Comparison of ENCODE assay signal across 12 cellular contexts in the genomic region with DNA sequence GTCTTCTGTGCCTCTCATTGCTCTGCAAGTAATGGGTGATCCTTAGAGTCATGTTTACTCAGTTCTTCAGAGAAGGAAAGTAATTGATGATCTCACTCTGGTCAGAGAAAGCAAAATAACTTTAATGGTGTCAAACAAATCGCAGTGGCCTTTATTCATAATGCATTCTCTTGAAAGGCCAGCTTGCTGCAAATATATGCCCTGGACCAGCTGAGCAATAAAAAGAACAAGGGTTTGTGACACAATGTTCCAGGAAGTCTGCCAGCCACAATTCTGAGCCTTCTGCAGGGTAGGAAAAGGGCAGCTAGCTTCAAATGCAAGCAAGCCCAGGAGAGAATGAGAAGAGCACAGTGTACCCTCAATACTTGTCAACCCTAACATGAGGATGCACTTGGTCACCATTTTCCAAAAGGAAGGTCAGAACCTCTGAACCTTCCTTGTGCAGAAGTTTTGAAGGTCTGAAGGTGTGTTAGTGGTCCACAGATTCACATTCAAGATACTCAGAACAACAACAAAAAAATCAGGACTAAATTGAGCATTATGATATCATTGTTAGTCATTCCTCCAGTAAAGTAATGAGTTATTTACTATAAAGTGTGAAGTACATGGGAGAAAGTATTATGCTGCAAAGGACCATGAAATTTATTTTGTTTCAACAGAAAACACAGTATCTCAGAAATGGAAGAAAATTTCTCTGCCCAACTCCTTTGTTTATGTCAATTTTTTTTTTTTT.
DNase-seq lines count a peak whose midpoint lies in the region; ATAC-seq and TF ChIP-seq lines count a peak whose summit lies in the region.
"Had no signal": no experiment of that assay in that cellular context is flagged by ENCODE, and none has a peak within 500 bp of the region (broad histone marks: within the 10 kb centered on the region; RNA-seq: fewer than 3 reads in every experiment).

No MANE protein-coding gene starts in this region.

- H3K27me3 ChIP-seq in esophagus squamous epithelium: no peaks in the 10 kb centered on the region
- H3K27me3 ChIP-seq in muscle layer of duodenum (ENCODE audit: low read depth, low read length): no peaks in the 10 kb centered on the region

- POLR2A ChIA-PET in naive thymus-derived CD8-positive, alpha-beta T cell (lab: Charles Lee): no interaction called here

- H3K4me3 ChIP-seq in esophagus squamous epithelium (no peak overlapping the region), muscle layer of duodenum (ENCODE audit: low read depth in 1 of 2, low read length in 2 of 2) (no peak overlapping the region)

- no peak overlapping the region for H3K27ac Mint-ChIP-seq in naive thymus-derived CD8-positive, alpha-beta T cell
- no peak overlapping the region for H3K27ac Mint-ChIP-seq in glutamatergic neuron (ENCODE audit: unreplicated experiment)

- H3K9me3 ChIP-seq in esophagus squamous epithelium: no peaks in the 10 kb centered on the region
- no peaks in the 10 kb centered on the region for H3K9me3 ChIP-seq in muscle layer of duodenum (ENCODE audit: control insufficient read depth in 1 of 2, low read length in 2 of 2)

- H3K27ac ChIP-seq in esophagus squamous epithelium: peak overlapping the region; percentile 1 to 52 (median 20)
- H3K27ac ChIP-seq in muscle layer of duodenum (ENCODE audit: low read length): peak overlapping the region; percentile 60

- no peaks in the 10 kb centered on the region for H3K4me1 Mint-ChIP-seq in naive thymus-derived CD8-positive, alpha-beta T cell
- no peaks in the 10 kb centered on the region for H3K4me1 Mint-ChIP-seq in glutamatergic neuron (ENCODE audit: low read depth, unreplicated experiment)

- peaks cover 0 to 2% (median 0%) of the 10 kb centered on the region in 5 donors for H3K27me3 Mint-ChIP-seq in naive thymus-derived CD8-positive, alpha-beta T cell
- no peaks in the 10 kb centered on the region for H3K27me3 Mint-ChIP-seq in glutamatergic neuron (ENCODE audit: unreplicated experiment)

- intact Hi-C loops in Right ventricle myocardium inferior (cut with DNase I): no loop called here
- intact Hi-C loops in cardiac septum (cut with DNase I): no loop called here
- intact Hi-C loops in esophagus squamous epithelium (cut with DNase I): no loop called here

- TF ChIP-seq CTCF in esophagus squamous epithelium (IDR thresholded peaks at IDR 0.05): no peak
- TF ChIP-seq CTCF in glutamatergic neuron (IDR thresholded peaks at IDR 0.05; ENCODE audit: partially characterized antibody, unreplicated experiment): no peak

- no peaks in the 10 kb centered on the region for H3K36me3 Mint-ChIP-seq in naive thymus-derived CD8-positive, alpha-beta T cell
- H3K36me3 Mint-ChIP-seq in glutamatergic neuron (ENCODE audit: unreplicated experiment): peaks cover 7% of the 10 kb centered on the region

- no peak overlapping the region for H3K4me3 Mint-ChIP-seq in naive thymus-derived CD8-positive, alpha-beta T cell
- no peak overlapping the region for H3K4me3 Mint-ChIP-seq in glutamatergic neuron (ENCODE audit: unreplicated experiment)

- DNase-seq in Right ventricle myocardium inferior (ENCODE audit: missing footprints) (no peak), cardiac septum (ENCODE audit: low spot score) (no peak), esophagus squamous epithelium (lab: John Stamatoyannopoulos, UW) (no peak), SIG-M5 (lab: John Stamatoyannopoulos, UW) (no peak), glutamatergic neuron (no peak)
- DNase-seq in stimulated activated CD4-positive, alpha-beta T cell treated with anti-CD3 and anti-CD28 coated beads, Interleukin-2, amount 100 ng/mL, for 24 hours: no peak
- no peak for DNase-seq in naive thymus-derived CD8-positive, alpha-beta T cell
- DNase-seq: activated CD8-positive, alpha-beta memory T cell treated with anti-CD3 and anti-CD28 coated beads, Interleukin-2, amount 50 U/mL, for 48 hours; NCI-H2081 treated with DMSO at 0.1 percent for 48 hours; stimulated activated CD4-positive, alpha-beta T cell treated with anti-CD3 and anti-CD28 coated beads, Interleukin-15, amount 100 ng/mL, for 24 hours; SW 1271 had no signal

- H3K9me3 Mint-ChIP-seq in naive thymus-derived CD8-positive, alpha-beta T cell: peaks cover 0 to 7% (median 0%) of the 10 kb centered on the region in 9 donors
- H3K9me3 Mint-ChIP-seq in glutamatergic neuron (ENCODE audit: unreplicated experiment): peaks cover 2% of the 10 kb centered on the region

- H3K4me1 ChIP-seq in esophagus squamous epithelium (no peaks in the 10 kb centered on the region), muscle layer of duodenum (ENCODE audit: control insufficient read depth in 1 of 2, insufficient read depth in 2 of 2, low read length in 2 of 2) (peaks cover 0 to 11% of the 10 kb centered on the region in 2 donors)

- H3K36me3 ChIP-seq in esophagus squamous epithelium (no peaks in the 10 kb centered on the region), muscle layer of duodenum (ENCODE audit: control insufficient read depth in 1 of 2, insufficient read depth in 2 of 2, low read length in 2 of 2) (no peaks in the 10 kb centered on the region)

- 10 to 25% methylated on average over 1 of the region's 1 CpG for WGBS in esophagus squamous epithelium, 2 donors

- TF ChIP-seq POLR2A in esophagus squamous epithelium (IDR thresholded peaks at IDR 0.05): no peak

- ATAC-seq in Right ventricle myocardium inferior: peak; percentile 86
- ATAC-seq in naive thymus-derived CD8-positive, alpha-beta T cell: no peak
